In genomic region chr18:24317370-24317769, GRCh38 we compare ENCODE assay signal across 23 cellular contexts.
A peak's percentile ranks its signal among the peaks of the same experiment; 100 is the strongest.
DNase-seq lines count a peak whose midpoint lies in the region; ATAC-seq and TF ChIP-seq lines count a peak whose summit lies in the region.
"Had no signal": no experiment of that assay in that cellular context is flagged by ENCODE, and none has a peak within 500 bp of the region (broad histone marks: within the 10 kb centered on the region; RNA-seq: fewer than 3 reads in every experiment).

No MANE protein-coding gene starts in this region.

- no peaks in the 10 kb centered on the region for H3F3A ChIP-seq in PC-3 (ENCODE audit: low read length, unreplicated experiment)

- no peaks in the 10 kb centered on the region for H3K27me3 Mint-ChIP-seq in activated T-cell treated with anti-CD3 and anti-CD28 coated beads, Interleukin-2, amount 50 U/mL, for 4 hours (ENCODE audit: low read depth)
- H3K27me3 Mint-ChIP-seq in nephron progenitor cell (ENCODE audit: low read depth, poor library complexity) = peaks cover 6% of the 10 kb centered on the region

- H3K79me2 ChIP-seq in PC-3 (ENCODE audit: low read length) (no peaks in the 10 kb centered on the region), OCI-LY7 (ENCODE audit: insufficient read depth, low read depth, low read length) (no peaks in the 10 kb centered on the region)

- H3K9me3 ChIP-seq in PC-3 (ENCODE audit: low read length) (no peaks in the 10 kb centered on the region), OCI-LY7 (ENCODE audit: low read length) (no peaks in the 10 kb centered on the region)
- H3K9me3 ChIP-seq: BLaER1, Peyer's patch had no signal

- H3K27ac Mint-ChIP-seq in nephron progenitor cell = peak overlapping the region; percentile 61
- H3K27ac Mint-ChIP-seq: CD4-positive, CD25-positive, alpha-beta regulatory T cell had no signal

- peaks cover 5% of the 10 kb centered on the region for H3K4me1 Mint-ChIP-seq in activated T-cell treated with anti-CD3 and anti-CD28 coated beads, Interleukin-2, amount 50 U/mL, for 4 hours (ENCODE audit: low read depth)
- H3K4me1 Mint-ChIP-seq in nephron progenitor cell = no peaks in the 10 kb centered on the region
- H3K4me1 Mint-ChIP-seq: CD4-positive, CD25-positive, alpha-beta regulatory T cell had no signal

- TF ChIP-seq CTCF in PC-3 (conservative IDR thresholded peaks at IDR 0.05; ENCODE audit: low read depth, low read length) (no peak), nephron progenitor cell (IDR thresholded peaks at IDR 0.05) (no peak), OCI-LY7 (conservative IDR thresholded peaks at IDR 0.05; ENCODE audit: low read length) (no peak)

- no peak for DNase-seq in activated T-cell treated with anti-CD3 and anti-CD28 coated beads, Interleukin-2, amount 50 U/mL, for 4 hours
- no peak for DNase-seq in activated T-cell treated with anti-CD3 and anti-CD28 coated beads, Interleukin-2, amount 50 U/mL, for 48 hours
- DNase-seq in ELR (ENCODE audit: low read depth) (peak; percentile 13), PC-3 (peak; percentile 10), nephron progenitor cell (no peak), mesenteric fat pad (ENCODE audit: low spot score) (no peak), COLO829 (ENCODE audit: low spot score) (no peak), OCI-LY7 (ENCODE audit: low spot score) (no peak)
- DNase-seq: CD4-positive, CD25-positive, alpha-beta regulatory T cell; EL; GF-D8; HCEC 1CT; NCI-H1048; NCI-H1417; NCI-H1694; NCI-H2029 treated with DMSO at 0.1 percent for 48 hours; NCI-H446 treated with DMSO at 0.1 percent for 48 hours; NCI-H526; NCI-H82; NK-92 treated with Interleukin-12 subunit alpha and Interleukin-12 subunit beta, amount 100 ng/mL, for 24 hours; Peyer's patch; SIG-M5 had no signal

- H3K27ac ChIP-seq in PC-3 (ENCODE audit: low read length) (no peak overlapping the region), OCI-LY7 (ENCODE audit: low read depth, low read length, poor library complexity, severe bottlenecking) (no peak overlapping the region)
- H3K27ac ChIP-seq: BLaER1, Peyer's patch had no signal

- no peak overlapping the region for H3K9ac ChIP-seq in PC-3 (ENCODE audit: low read length)
- H3K9ac ChIP-seq: BLaER1 had no signal

- H3K36me3 Mint-ChIP-seq in activated T-cell treated with anti-CD3 and anti-CD28 coated beads, Interleukin-2, amount 50 U/mL, for 4 hours (ENCODE audit: insufficient read depth) = no peaks in the 10 kb centered on the region
- peaks cover 42% of the 10 kb centered on the region for H3K36me3 Mint-ChIP-seq in nephron progenitor cell (ENCODE audit: low read depth)
- H3K36me3 Mint-ChIP-seq: CD4-positive, CD25-positive, alpha-beta regulatory T cell had no signal

- peak; percentile 21 to 62 for ATAC-seq in activated T-cell treated with anti-CD3 and anti-CD28 coated beads, Interleukin-2, amount 50 U/mL, for 4 hours
- peak; percentile 33; the same call in 1 of the 2 replicates for ATAC-seq in PC-3

- H2AFZ ChIP-seq in PC-3 (ENCODE audit: low read length) (no peak overlapping the region), OCI-LY7 (ENCODE audit: low read length) (no peak overlapping the region)

- BruUV-seq in PC-3 (replicated peaks; lab: Mats Ljungman, UMichigan) (no TSS peak), OCI-LY7 (replicated peaks; lab: Mats Ljungman, UMichigan) (no TSS peak)

- H3K4me3 ChIP-seq in PC-3 (ENCODE audit: low read length) (no peak overlapping the region), OCI-LY7 (ENCODE audit: low read depth, low read length, poor library complexity, severe bottlenecking) (no peak overlapping the region)
- H3K4me3 ChIP-seq: BLaER1, Peyer's patch had no signal

- H3K36me3 ChIP-seq in PC-3 (ENCODE audit: low read depth, low read length) (no peaks in the 10 kb centered on the region), OCI-LY7 (ENCODE audit: insufficient read depth, low read length) (no peaks in the 10 kb centered on the region)
- H3K36me3 ChIP-seq: Peyer's patch had no signal

- H3K4me2 ChIP-seq in PC-3 (ENCODE audit: low read length) = no peak overlapping the region
- no peak overlapping the region for H3K4me2 ChIP-seq in OCI-LY7 (ENCODE audit: low read length)
- H3K4me2 ChIP-seq: BLaER1 had no signal

- H3K9me2 ChIP-seq in PC-3 (replicated peaks; ENCODE audit: low read length) (no peaks in the 10 kb centered on the region), OCI-LY7 (ENCODE audit: insufficient read depth, low read length) (no peaks in the 10 kb centered on the region)

- H3K27me3 ChIP-seq in PC-3 (ENCODE audit: low read length) = no peaks in the 10 kb centered on the region
- H3K27me3 ChIP-seq: BLaER1, Peyer's patch had no signal

- H3K4me3 Mint-ChIP-seq in activated T-cell treated with anti-CD3 and anti-CD28 coated beads, Interleukin-2, amount 50 U/mL, for 4 hours = no peak overlapping the region
- no peak overlapping the region for H3K4me3 Mint-ChIP-seq in nephron progenitor cell
- H3K4me3 Mint-ChIP-seq: CD4-positive, CD25-positive, alpha-beta regulatory T cell had no signal

- H3K4me1 ChIP-seq in PC-3 (ENCODE audit: insufficient read depth, low read length) = peaks cover 6% of the 10 kb centered on the region; the same call in 1 of the 2 replicates
- H3K4me1 ChIP-seq in OCI-LY7 (ENCODE audit: insufficient read depth, low read length, poor library complexity, severe bottlenecking) = no peaks in the 10 kb centered on the region
- H3K4me1 ChIP-seq: BLaER1 had no signal

- POLR2A ChIA-PET in PC-3 (lab: Charles Lee; ENCODE audit: unreplicated experiment) = no interaction called here
- POLR2A ChIA-PET in OCI-LY7 (lab: Charles Lee) = interaction anchor here (0.6 kb wide), 1 partner anchor 133 kb away, joined by 3 read pairs; no protein-coding TSS in a partner anchor

- CTCF ChIA-PET in PC-3 (lab: Charles Lee) (no interaction called here), OCI-LY7 (lab: Charles Lee; ENCODE audit: unreplicated experiment) (no interaction called here)

- intact Hi-C loops in PC-3 (cut with micrococcal nuclease) = no loop called here
- intact Hi-C loops in OCI-LY7 (cut with micrococcal nuclease; ENCODE audit: unreplicated experiment) = loop anchor here (10.0 kb wide), 1 partner anchor 57 kb away; no protein-coding TSS in a partner anchor

- H3K9me3 Mint-ChIP-seq in activated T-cell treated with anti-CD3 and anti-CD28 coated beads, Interleukin-2, amount 50 U/mL, for 4 hours = no peaks in the 10 kb centered on the region
- no peaks in the 10 kb centered on the region for H3K9me3 Mint-ChIP-seq in nephron progenitor cell
- H3K9me3 Mint-ChIP-seq: CD4-positive, CD25-positive, alpha-beta regulatory T cell had no signal

- H4K20me1 ChIP-seq in PC-3 (ENCODE audit: low read length) (no peaks in the 10 kb centered on the region), OCI-LY7 (ENCODE audit: insufficient read depth, low read length) (no peaks in the 10 kb centered on the region)
- H4K20me1 ChIP-seq: BLaER1 had no signal

Comparison
In these comparisons a context has a peak if more than half of its experiments do, and no peak if none do; other contexts are left out.
1. DNase-seq: peak in ELR (single experiment) and PC-3 (single experiment); none in activated T-cell treated with anti-CD3 and anti-CD28 coated beads, Interleukin-2, amount 50 U/mL, for 4 hours (single experiment), activated T-cell treated with anti-CD3 and anti-CD28 coated beads, Interleukin-2, amount 50 U/mL, for 48 hours (0 of 2), nephron progenitor cell (single experiment), mesenteric fat pad (single experiment), COLO829 (single experiment) and OCI-LY7 (single experiment).